In genomic region chr3:39106281-39107055, GRCh38 we compare ENCODE assay signal across 8 cellular contexts. TPM values are rescaled to one million over a fixed set of nuclear protein-coding genes. Genes with fewer than 3 reads are reported as not detected.
DNase-seq lines count a peak whose midpoint lies in the region; ATAC-seq and TF ChIP-seq lines count a peak whose summit lies in the region.

No MANE protein-coding gene starts in this region.

- H3K79me1 ChIP-seq in H9 (ENCODE audit: insufficient read depth, low read depth, low read length, poor library complexity, severe bottlenecking) = no peaks in the 10 kb centered on the region

- no peak overlapping the region for H4K8ac ChIP-seq in H9 (replicated peaks; ENCODE audit: insufficient read length, low read depth, low read length)

- peak overlapping the region; percentile 23; the same call in 1 of the 2 replicates for H3K14ac ChIP-seq in H9 (ENCODE audit: insufficient read depth, low read length)

- H3K4me2 ChIP-seq in H9 (ENCODE audit: insufficient read depth, insufficient read length, low read length) = peak overlapping the region; percentile 78
- H3K4me2 ChIP-seq in hepatocyte = peak overlapping the region; percentile 91
- peak overlapping the region; percentile 98 for H3K4me2 ChIP-seq in skeletal muscle satellite cell (ENCODE audit: low read length)

- ATAC-seq in activated CD8-positive, alpha-beta T cell treated with anti-CD3 and anti-CD28 coated beads for 36 hours = no peak

- no peaks in the 10 kb centered on the region for H3K9me2 ChIP-seq in hepatocyte (replicated peaks; ENCODE audit: insufficient read depth)

- H3K4me1 ChIP-seq in H9 (ENCODE audit: insufficient read depth, low read length) = no peaks in the 10 kb centered on the region
- peaks cover 11% of the 10 kb centered on the region for H3K4me1 ChIP-seq in hepatocyte (ENCODE audit: insufficient read depth)
- peaks cover 21% of the 10 kb centered on the region for H3K4me1 ChIP-seq in skeletal muscle satellite cell (ENCODE audit: control insufficient read depth, insufficient read depth, low read length)

- H4K5ac ChIP-seq in H9 (ENCODE audit: insufficient read length, low read depth, low read length) = no peak overlapping the region

- POLR2A ChIA-PET in activated CD8-positive, alpha-beta T cell treated with anti-CD3 and anti-CD28 coated beads for 36 hours (lab: Charles Lee) = interaction anchor here (0.9 to 1.5 kb wide), 7 partner anchors 12 to 60 kb away, joined by 3 to 4 read pairs (median 3); no protein-coding TSS in a partner anchor

- H3K27me3 Mint-ChIP-seq in H9 (ENCODE audit: low read depth) = peaks cover 24% of the 10 kb centered on the region
- no peaks in the 10 kb centered on the region for H3K27me3 Mint-ChIP-seq in activated CD8-positive, alpha-beta T cell treated with anti-CD3 and anti-CD28 coated beads for 36 hours

- no peak overlapping the region for H3K56ac ChIP-seq in H9 (ENCODE audit: insufficient read length, low read depth, low read length)

- H2AK5ac ChIP-seq in H9 (ENCODE audit: insufficient read length, low read length) = no peak overlapping the region

- peak overlapping the region in 2 of 3 experiments; percentile 35 to 94; a peak in 3 of 7 replicates for H3K27ac Mint-ChIP-seq in H9
- peak overlapping the region; percentile 5 for H3K27ac Mint-ChIP-seq in activated CD8-positive, alpha-beta T cell treated with anti-CD3 and anti-CD28 coated beads for 36 hours

- no peak overlapping the region for H2BK120ac ChIP-seq in H9 (ENCODE audit: low read depth, low read length, poor library complexity, severe bottlenecking)

- CTCF ChIA-PET in activated CD8-positive, alpha-beta T cell treated with anti-CD3 and anti-CD28 coated beads for 36 hours (lab: Charles Lee) = interaction anchor here (0.9 to 6.9 kb wide), 10 partner anchors 19 to 186 kb away, joined by 3 to 50 read pairs (median 4); no protein-coding TSS in a partner anchor

- H4K20me1 ChIP-seq in H9 (ENCODE audit: control insufficient read depth, insufficient read depth, insufficient read length) (no peaks in the 10 kb centered on the region), hepatocyte (ENCODE audit: insufficient read depth, poor library complexity, severe bottlenecking) (peaks cover 45% of the 10 kb centered on the region)

- no peaks in the 10 kb centered on the region for H3K9me3 Mint-ChIP-seq in H9
- H3K9me3 Mint-ChIP-seq in activated CD8-positive, alpha-beta T cell treated with anti-CD3 and anti-CD28 coated beads for 36 hours = no peaks in the 10 kb centered on the region

- H3K9me3 ChIP-seq in H9 (ENCODE audit: control insufficient read depth, low read depth, low read length) (no peaks in the 10 kb centered on the region), hepatocyte (ENCODE audit: low read depth) (no peaks in the 10 kb centered on the region), skeletal muscle satellite cell (replicated peaks; ENCODE audit: low read length) (no peaks in the 10 kb centered on the region)

- intact Hi-C loops in activated CD8-positive, alpha-beta T cell treated with anti-CD3 and anti-CD28 coated beads for 36 hours (cut with micrococcal nuclease) = loop anchor here (5.0 kb wide), 2 partner anchors 41 to 181 kb away; no protein-coding TSS in a partner anchor

- DNase-seq in AG08396 (ENCODE audit: low spot score) (peak; percentile 54), H9 (peak; percentile 41), hepatocyte (ENCODE audit: low spot score) (peak; percentile 32), GM19240 (ENCODE audit: insufficient read length, low spot score) (no peak), Kasumi-1 (lab: John Stamatoyannopoulos, UW) (no peak), GM13977 (ENCODE audit: low spot score) (no peak)
- DNase-seq in activated CD8-positive, alpha-beta T cell treated with anti-CD3 and anti-CD28 coated beads for 36 hours = no peak

- H2BK12ac ChIP-seq in H9 (ENCODE audit: insufficient read length, low read depth, low read length) = no peak overlapping the region

- peak overlapping the region; percentile 98 for H3K4me3 ChIP-seq in hepatocyte
- peak overlapping the region; percentile 100 for H3K4me3 ChIP-seq in skeletal muscle satellite cell (ENCODE audit: low read length)

- WGBS in H9 (ENCODE audit: extremely low coverage, insufficient read length, low lambda C conversion rate) = no CpG with 5 or more reads among the region's 37 CpGs
- 1% methylated on average over 37 of the region's 37 CpGs for WGBS in hepatocyte (ENCODE audit: low lambda C conversion rate, missing lambda C conversion rate)

- H3K4ac ChIP-seq in H9 (ENCODE audit: low read depth, low read length) = no peak overlapping the region

- H2AFZ ChIP-seq in H9 (ENCODE audit: low read length) (no peak overlapping the region), hepatocyte (peak overlapping the region; percentile 96)

- no peak overlapping the region for H3T11ph ChIP-seq in H9 (ENCODE audit: low read length)

- peaks cover 20 to 21% of the 10 kb centered on the region in 2 experiments for H3K4me1 Mint-ChIP-seq in H9
- H3K4me1 Mint-ChIP-seq in activated CD8-positive, alpha-beta T cell treated with anti-CD3 and anti-CD28 coated beads for 36 hours (ENCODE audit: low read depth) = peaks cover 40% of the 10 kb centered on the region

- H3K36me3 ChIP-seq in hepatocyte (replicated peaks; ENCODE audit: insufficient read depth, low read depth) (no peaks in the 10 kb centered on the region), skeletal muscle satellite cell (ENCODE audit: insufficient read depth, low read length) (no peaks in the 10 kb centered on the region)

- TF ChIP-seq CTCF in H9 (conservative IDR thresholded peaks at IDR 0.05) = no peak
- TF ChIP-seq CTCF in activated CD8-positive, alpha-beta T cell treated with anti-CD3 and anti-CD28 coated beads for 36 hours (IDR thresholded peaks at IDR 0.05) = no peak
- no peak for TF ChIP-seq CTCF in hepatocyte (IDR thresholded peaks at IDR 0.05; ENCODE audit: poor library complexity)
- TF ChIP-seq CTCF in GM13977 (IDR thresholded peaks at IDR 0.05; ENCODE audit: extremely low read depth, insufficient read depth, missing control alignments) = no peak

- H3K27me3 ChIP-seq in H9 (ENCODE audit: insufficient read depth, low read length) (0 out of 2 replicates have a peak, but pooled peaks cover 4% of the 10 kb centered on the region), hepatocyte (no peaks in the 10 kb centered on the region), skeletal muscle satellite cell (ENCODE audit: control insufficient read depth, insufficient read depth, low read length) (no peaks in the 10 kb centered on the region)

- H3K4me3 Mint-ChIP-seq in H9 = peak overlapping the region; percentile 94 to 95
- peak overlapping the region; percentile 78 for H3K4me3 Mint-ChIP-seq in activated CD8-positive, alpha-beta T cell treated with anti-CD3 and anti-CD28 coated beads for 36 hours

- in situ Hi-C loops in GM13977 (cut with MboI; ENCODE audit: low pct_unique_long_range_greater_than_20kb, low sequenced_read_pairs, unreplicated experiment) = no loop called here

- H3K27ac ChIP-seq in H9 (ENCODE audit: insufficient read length, low read depth, low read length) (no peak overlapping the region), hepatocyte (peak overlapping the region; percentile 98)

- H3K79me2 ChIP-seq in H9 (ENCODE audit: insufficient read depth, low read length) (no peaks in the 10 kb centered on the region; the same call in 1 of the 2 replicates), hepatocyte (peaks cover 50% of the 10 kb centered on the region)

- peaks cover 15% of the 10 kb centered on the region for H3K23me2 ChIP-seq in H9 (ENCODE audit: insufficient read length, low read depth, low read length, poor library complexity, severe bottlenecking)

- H3K9ac ChIP-seq in H9 (ENCODE audit: extremely low read depth, insufficient read length, low read length) = peak overlapping the region; percentile 11
- H3K9ac ChIP-seq in skeletal muscle satellite cell (ENCODE audit: low read depth, low read length) = peak overlapping the region; percentile 98

- H4K91ac ChIP-seq in H9 (ENCODE audit: insufficient read length, low read depth, low read length) = no peak overlapping the region

- H3K23ac ChIP-seq in H9 (ENCODE audit: insufficient read length, low read depth, low read length) = no peak overlapping the region

- H2BK5ac ChIP-seq in H9 (ENCODE audit: insufficient read length, low read length) = no peak overlapping the region

- no peaks in the 10 kb centered on the region; a peak in 1 of 7 replicates for H3K36me3 Mint-ChIP-seq in H9 (ENCODE audit: insufficient read depth in 1 of 3, low read depth in 3 of 3)
- no peaks in the 10 kb centered on the region for H3K36me3 Mint-ChIP-seq in activated CD8-positive, alpha-beta T cell treated with anti-CD3 and anti-CD28 coated beads for 36 hours (ENCODE audit: low read depth)

- H3K18ac ChIP-seq in H9 (ENCODE audit: insufficient read length, low read depth, low read length) = peak overlapping the region; percentile 56

- no peak overlapping the region for H2BK20ac ChIP-seq in H9 (ENCODE audit: low read depth, low read length, poor library complexity, severe bottlenecking)

- H2BK15ac ChIP-seq in H9 (ENCODE audit: low read depth, low read length) = no peak overlapping the region

RNA-seq across cellular contexts. Expression of gene GORASP1, which starts 1.0 kb away (rescaled TPM):
- total RNA-seq in H9 (2021) (36.1 and 37.4 TPM in 2 replicates), hepatocyte (38.0 and 48.6 TPM in 2 replicates)
- total RNA-seq in activated CD8-positive, alpha-beta T cell treated with anti-CD3 and anti-CD28 coated beads for 36 hours = 10 to 100 TPM; 16.2 to 18.3 TPM
- polyA plus RNA-seq in hepatocyte = 42.0 and 49.0 TPM in 2 replicates
- total RNA-seq in skeletal muscle satellite cell (2012; rRNA removed) = 25.6 and 29.3 TPM in 2 replicates

RNA-seq across cellular contexts. Expression of gene TTC21A, which starts 1.0 kb away (rescaled TPM):
- total RNA-seq in H9 (2021) (1.7 and 2.3 TPM in 2 replicates), hepatocyte (1.2 and 3.7 TPM in 2 replicates)
- under 1 TPM; 0.69 to 0.79 TPM for total RNA-seq in activated CD8-positive, alpha-beta T cell treated with anti-CD3 and anti-CD28 coated beads for 36 hours
- 6.5 and 7.6 TPM in 2 replicates for polyA plus RNA-seq in hepatocyte
- total RNA-seq in skeletal muscle satellite cell (2012; rRNA removed) = 2.8 and 3.5 TPM in 2 replicates

RNA-seq across cellular contexts. Expression of gene CSRNP1, which starts 46.9 kb away (rescaled TPM):
- total RNA-seq in H9 (2021) = 8.2 and 8.5 TPM in 2 replicates
- total RNA-seq in activated CD8-positive, alpha-beta T cell treated with anti-CD3 and anti-CD28 coated beads for 36 hours = 10 to 100 TPM; 88.0 to 88.3 TPM
- total RNA-seq in hepatocyte = 71.6 and 78.7 TPM in 2 replicates
- polyA plus RNA-seq in hepatocyte = 112 and 115 TPM in 2 replicates
- 2.3 and 6.3 TPM in 2 replicates for total RNA-seq in skeletal muscle satellite cell (2012; rRNA removed)

RNA-seq across cellular contexts. Expression of gene WDR48, which starts 54.7 kb away (rescaled TPM):
- total RNA-seq in H9 (2021) (49.3 and 52.7 TPM in 2 replicates), hepatocyte (34.7 and 37.0 TPM in 2 replicates)
- total RNA-seq in activated CD8-positive, alpha-beta T cell treated with anti-CD3 and anti-CD28 coated beads for 36 hours = 10 to 100 TPM; 33.2 to 34.7 TPM
- polyA plus RNA-seq in hepatocyte = 24.6 and 25.0 TPM in 2 replicates
- total RNA-seq in skeletal muscle satellite cell (2012; rRNA removed) = 17.9 and 25.1 TPM in 2 replicates

RNA-seq across cellular contexts. Expression of gene SCN11A, which starts 54.7 kb away (rescaled TPM):
- total RNA-seq in H9 (2021) (0.17 and 0.20 TPM in 2 replicates), hepatocyte (3.7 and 3.9 TPM in 2 replicates)
- not detected for total RNA-seq in activated CD8-positive, alpha-beta T cell treated with anti-CD3 and anti-CD28 coated beads for 36 hours
- 0.86 and 1.9 TPM in 2 replicates for polyA plus RNA-seq in hepatocyte
- total RNA-seq in skeletal muscle satellite cell (2012; rRNA removed) = not detected in 2 replicates

Comparison
In these comparisons a context has a peak if more than half of its experiments do, and no peak if none do; other contexts are left out.
1. DNase-seq: peak in AG08396 (single experiment), H9 (single experiment) and hepatocyte (single experiment); none in activated CD8-positive, alpha-beta T cell treated with anti-CD3 and anti-CD28 coated beads for 36 hours (single experiment), GM19240 (single experiment), Kasumi-1 (0 of 2) and GM13977 (single experiment).
2. Peak in every context shown above with its lines, with median percentiles within 50 percentile points of each other: H3K4me2 ChIP-seq.